In genomic region chr9:78032599-78033457, GRCh38 we compare ENCODE assay signal across 8 cellular contexts. TPM values are rescaled to one million over a fixed set of nuclear protein-coding genes. Genes with fewer than 3 reads are reported as not detected.
A peak's percentile ranks its signal among the peaks of the same experiment; 100 is the strongest.
DNase-seq lines count a peak whose midpoint lies in the region; ATAC-seq, FAIRE-seq and TF ChIP-seq lines count a peak whose summit lies in the region.

No MANE protein-coding gene starts in this region.

- no peaks in the 10 kb centered on the region for H3K27me3 Mint-ChIP-seq in T-helper 17 cell

- H3K4me3 ChIP-seq in fibroblast of the aortic adventitia (ENCODE audit: low read depth, low read length) (peak overlapping the region; percentile 91), prostate gland (peak overlapping the region; percentile 69 to 74)

- peak overlapping the region; percentile 89 to 93 for H3K27ac ChIP-seq in prostate gland

- H3K9me3 ChIP-seq in T-helper 17 cell (ENCODE audit: control insufficient read depth, low read length, poor library complexity, severe bottlenecking) (no peaks in the 10 kb centered on the region), prostate gland (no peaks in the 10 kb centered on the region)

- peaks cover 51% of the 10 kb centered on the region for H3K4me1 Mint-ChIP-seq in T-helper 17 cell

- 27% methylated on average over 18 of the region's 18 CpGs for WGBS in prostate gland

- H3K36me3 Mint-ChIP-seq in T-helper 17 cell (ENCODE audit: low read depth) = peaks cover 3% of the 10 kb centered on the region

- DNase-seq in activated gamma-delta T cell treated with Interleukin-2 at 50 U/mL for 16 hours = peak; percentile 12
- no peak for DNase-seq in activated gamma-delta T cell (lab: John Stamatoyannopoulos, UW)
- DNase-seq in T-helper 17 cell = no peak
- no peak for DNase-seq in fibroblast of the aortic adventitia (ENCODE audit: low read depth)
- no peak for DNase-seq in prostate gland (ENCODE audit: low spot score)
- no peak for DNase-seq in GM12892 (ENCODE audit: insufficient read length)

- H3K27me3 ChIP-seq in prostate gland (replicated peaks; ENCODE audit: insufficient read depth) = no peaks in the 10 kb centered on the region

- no peak for FAIRE-seq in GM12892 (lab: Jason Lieb, UNC)

- no peak for TF ChIP-seq CTCF in fibroblast of the aortic adventitia (IDR thresholded peaks at IDR 0.05; ENCODE audit: insufficient read depth, low read length)
- no peak for TF ChIP-seq CTCF in prostate gland (IDR thresholded peaks at IDR 0.05)

- peak overlapping the region; percentile 90 for H3K4me3 Mint-ChIP-seq in T-helper 17 cell

- intact Hi-C loops in prostate gland (cut with DNase I) = loop anchor here (5.0 kb wide), 7 partner anchors 56 to 856 kb away; partner anchors contain the start of gene VPS13A

- peak overlapping the region; percentile 90 for H3K27ac Mint-ChIP-seq in T-helper 17 cell

- ATAC-seq in T-helper 17 cell = peak; percentile 9
- ATAC-seq in GM21447 (IDR thresholded peaks at IDR 0.05; ENCODE audit: unreplicated experiment) = no peak
- no peak for ATAC-seq in HG03520 (IDR thresholded peaks at IDR 0.05; ENCODE audit: unreplicated experiment)

- no peak for TF ChIP-seq POLR2A in prostate gland (IDR thresholded peaks at IDR 0.05)
- TF ChIP-seq POLR2A in GM12892 (IDR thresholded peaks at IDR 0.05; ENCODE audit: low read depth, low read length) = no peak

- H3K4me1 ChIP-seq in prostate gland (replicated peaks) = no peaks in the 10 kb centered on the region

- no peaks in the 10 kb centered on the region for H3K36me3 ChIP-seq in prostate gland

RNA-seq across cellular contexts. Expression of gene GNAQ, which starts 1.2 kb away (rescaled TPM):
- total RNA-seq in T-helper 17 cell (10 to 100 TPM; 57.1 to 68.1 TPM), fibroblast of the aortic adventitia (ENCODE audit: low replicate concordance) (58.0 and 104 TPM in 2 replicates), prostate gland (10 to 100 TPM; 35.0 to 43.7 TPM)
- polyA plus RNA-seq in GM12892 (2012; ENCODE audit: missing spikeins) = 0.21 TPM
